In genomic region chr1:215569987-215570824, GRCh38 we compare ENCODE assay signal across 9 cellular contexts. TPM values are rescaled to one million over a fixed set of nuclear protein-coding genes. Genes with fewer than 3 reads are reported as not detected.
A peak's percentile ranks its signal among the peaks of the same experiment; 100 is the strongest.
DNase-seq lines count a peak whose midpoint lies in the region; ATAC-seq, FAIRE-seq and TF ChIP-seq lines count a peak whose summit lies in the region.
"Had no signal": no experiment of that assay in that cellular context is flagged by ENCODE, and none has a peak within 500 bp of the region (broad histone marks: within the 10 kb centered on the region; RNA-seq: fewer than 3 reads in every experiment).

No MANE protein-coding gene starts in this region.

- no TSS peak for BruUV-seq in K562 (replicated peaks; lab: Mats Ljungman, UMichigan)

- peak overlapping the region; percentile 97 for H3K27ac Mint-ChIP-seq in mesothelial cell of epicardium
- no peak overlapping the region for H3K27ac Mint-ChIP-seq in activated CD4-positive, alpha-beta memory T cell treated with anti-CD3 and anti-CD28 coated beads, Interleukin-2, amount 10 ng/mL, durations not matched to agents 7 days and 5 days
- H3K27ac Mint-ChIP-seq: T-helper 1 cell treated with Interleukin-12 subunit alpha and Interleukin-12 subunit beta and Interleukin-4 antibody, amounts not matched to agents 30 μg/mL and 1 μg/mL, for 36 hours had no signal

- H3K79me2 ChIP-seq in K562 (ENCODE audit: control insufficient read depth, insufficient read depth, low read length), result peaks cover 84% of the 10 kb centered on the region

- peaks cover 3% of the 10 kb centered on the region for H3K36me3 Mint-ChIP-seq in mesothelial cell of epicardium
- H3K36me3 Mint-ChIP-seq in activated CD4-positive, alpha-beta memory T cell treated with anti-CD3 and anti-CD28 coated beads, Interleukin-2, amount 10 ng/mL, durations not matched to agents 7 days and 5 days (ENCODE audit: low read depth), result no peaks in the 10 kb centered on the region

- H3K4me1 ChIP-seq in BLaER1 (peaks cover 39% of the 10 kb centered on the region), K562 (replicated peaks in 1 of 2; ENCODE audit: control insufficient read depth in 2 of 2, insufficient read depth in 2 of 2, low read length in 2 of 2) (peaks cover 13 to 19% of the 10 kb centered on the region in 2 experiments; a peak in 3 of 5 replicates)

- H3K9me3 Mint-ChIP-seq in mesothelial cell of epicardium, result no peaks in the 10 kb centered on the region
- H3K9me3 Mint-ChIP-seq in activated CD4-positive, alpha-beta memory T cell treated with anti-CD3 and anti-CD28 coated beads, Interleukin-2, amount 10 ng/mL, durations not matched to agents 7 days and 5 days, result no peaks in the 10 kb centered on the region
- H3K9me3 Mint-ChIP-seq: T-helper 1 cell treated with Interleukin-12 subunit alpha and Interleukin-12 subunit beta and Interleukin-4 antibody, amounts not matched to agents 30 μg/mL and 1 μg/mL, for 36 hours had no signal

- H3K27me3 Mint-ChIP-seq in mesothelial cell of epicardium (ENCODE audit: low read depth), result no peaks in the 10 kb centered on the region
- peaks cover 25% of the 10 kb centered on the region for H3K27me3 Mint-ChIP-seq in activated CD4-positive, alpha-beta memory T cell treated with anti-CD3 and anti-CD28 coated beads, Interleukin-2, amount 10 ng/mL, durations not matched to agents 7 days and 5 days

- H3K9me3 ChIP-seq in BLaER1 (no peaks in the 10 kb centered on the region), K562 (replicated peaks; ENCODE audit: control insufficient read depth, insufficient read depth, low read depth, low read length) (no peaks in the 10 kb centered on the region)

- H3K4me1 Mint-ChIP-seq in mesothelial cell of epicardium, result peaks cover 46% of the 10 kb centered on the region
- peaks cover 25% of the 10 kb centered on the region for H3K4me1 Mint-ChIP-seq in activated CD4-positive, alpha-beta memory T cell treated with anti-CD3 and anti-CD28 coated beads, Interleukin-2, amount 10 ng/mL, durations not matched to agents 7 days and 5 days

- H3K4me3 ChIP-seq in BLaER1 (no peak overlapping the region), K562 (peak overlapping the region; percentile 84)

- peaks cover 64% of the 10 kb centered on the region for H4K20me1 ChIP-seq in BLaER1
- H4K20me1 ChIP-seq in K562 (replicated peaks; ENCODE audit: control insufficient read depth, insufficient read depth, low read length), result no peaks in the 10 kb centered on the region

- peak; percentile 4 for ATAC-seq in K562
- ATAC-seq in GM21381 (IDR thresholded peaks at IDR 0.05; ENCODE audit: unreplicated experiment), result no peak

- H2AFZ ChIP-seq in K562 (ENCODE audit: low read depth, low read length), result peak overlapping the region; percentile 56

- H3K4me2 ChIP-seq in BLaER1, result peak overlapping the region; percentile 69
- peak overlapping the region; percentile 99 for H3K4me2 ChIP-seq in K562 (ENCODE audit: insufficient read depth, low read length)

- no peak for TF ChIP-seq EP300 in K562 (IDR thresholded peaks at IDR 0.05; ENCODE audit: low read length)

- peak; percentile 85 for DNase-seq in HT-29 (ENCODE audit: low spot score)
- DNase-seq in K562 (ENCODE audit: extremely low read depth in 1 of 4, low spot score in 3 of 4), result peak in 1 of 4 experiments; percentile 24
- DNase-seq in mesothelial cell of epicardium (ENCODE audit: low spot score in 2 of 2, unreplicated experiment in 2 of 2), result no peak
- no peak for DNase-seq in activated CD4-positive, alpha-beta memory T cell treated with anti-CD3 and anti-CD28 coated beads, Interleukin-2, amount 10 ng/mL, durations not matched to agents 7 days and 5 days
- DNase-seq in NOMO-1 (lab: John Stamatoyannopoulos, UW; ENCODE audit: unreplicated experiment in 2 of 2), result no peak
- DNase-seq in NCI-H187 treated with DMSO at 0.1 percent for 48 hours (lab: John Stamatoyannopoulos, UW), result no peak

- H3K9ac ChIP-seq in BLaER1, result no peak overlapping the region
- H3K9ac ChIP-seq in K562 (ENCODE audit: insufficient read depth in 1 of 2, low read depth in 2 of 2, low read length in 2 of 2), result peak overlapping the region in 1 of 2 experiments; percentile 83; a peak in 2 of 4 replicates

- TF ChIP-seq CTCF in K562 (IDR thresholded peaks at IDR 0.05 in 2 of 3, conservative IDR thresholded peaks at IDR 0.05 in 1 of 3; ENCODE audit: insufficient read depth in 2 of 3, low read depth in 1 of 3, low read length in 3 of 3) (no peak), mesothelial cell of epicardium (IDR thresholded peaks at IDR 0.05; ENCODE audit: unreplicated experiment) (no peak)

- no peak for TF ChIP-seq POLR2A in K562 (conservative IDR thresholded peaks at IDR 0.05)

- POLR2A ChIA-PET in K562 (lab: Yijun Ruan, JAX), result interaction anchor here (0.8 kb wide), 1 partner anchor 19 kb away, joined by 4 read pairs; no protein-coding TSS in a partner anchor
- POLR2A ChIA-PET in activated CD4-positive, alpha-beta memory T cell treated with anti-CD3 and anti-CD28 coated beads, Interleukin-2, amount 10 ng/mL, durations not matched to agents 7 days and 5 days (lab: Charles Lee), result no interaction called here

- H3K36me3 ChIP-seq in BLaER1 (peaks cover 6% of the 10 kb centered on the region; the same call in 1 of the 2 replicates), K562 (ENCODE audit: control insufficient read depth, insufficient read depth, low read length) (peaks cover 7% of the 10 kb centered on the region; the same call in 2 of the 3 replicates)

- intact Hi-C loops in K562 (cut with micrococcal nuclease), result loop anchor here (2.0 to 5.0 kb wide), 2 partner anchors 27 to 1288 kb away; partner anchors contain the start of gene SMYD2

- CTCF ChIA-PET in K562 (lab: Yijun Ruan, JAX; ENCODE audit: low intra/inter-chr PET ratio), result no interaction called here
- CTCF ChIA-PET in activated CD4-positive, alpha-beta memory T cell treated with anti-CD3 and anti-CD28 coated beads, Interleukin-2, amount 10 ng/mL, durations not matched to agents 7 days and 5 days (lab: Charles Lee), result interaction anchor here (0.7 kb wide), 1 partner anchor 967 kb away, joined by 4 read pairs; no protein-coding TSS in a partner anchor

- H3K27me3 ChIP-seq in BLaER1 (no peaks in the 10 kb centered on the region), K562 (ENCODE audit: control insufficient read depth in 2 of 2, insufficient read depth in 2 of 2, low read length in 2 of 2) (no peaks in the 10 kb centered on the region)

- 7% methylated on average over 3 of the region's 3 CpGs for WGBS in K562 (ENCODE audit: insufficient coverage, low coverage, missing lambda C conversion rate)

- peak overlapping the region; percentile 87 for H3K4me3 Mint-ChIP-seq in mesothelial cell of epicardium
- no peak overlapping the region for H3K4me3 Mint-ChIP-seq in activated CD4-positive, alpha-beta memory T cell treated with anti-CD3 and anti-CD28 coated beads, Interleukin-2, amount 10 ng/mL, durations not matched to agents 7 days and 5 days
- H3K4me3 Mint-ChIP-seq: T-helper 1 cell treated with Interleukin-12 subunit alpha and Interleukin-12 subunit beta and Interleukin-4 antibody, amounts not matched to agents 30 μg/mL and 1 μg/mL, for 36 hours had no signal

- in situ Hi-C loops in K562 (cut with MboI), result no loop called here

- no peak for TF ChIP-seq RAD21 in K562 (CRISPR knock-in tag; conservative IDR thresholded peaks at IDR 0.05 in 1 of 2, IDR thresholded peaks at IDR 0.05 in 1 of 2)

- H3K27ac ChIP-seq in BLaER1, result no peak overlapping the region
- peak overlapping the region; percentile 82 for H3K27ac ChIP-seq in K562 (ENCODE audit: extremely low read depth, low read depth, low read length)

- FAIRE-seq in K562 (lab: Jason Lieb, UNC), result no peak

- H3K9me1 ChIP-seq in K562 (ENCODE audit: control insufficient read depth, insufficient read depth, low read length), result no peaks in the 10 kb centered on the region

TF ChIP-seq in K562, 482 proteins besides CTCF, POLR2A, EP300 and RAD21 (continues in another document):
- TF ChIP-seq ZNF263 (CRISPR knock-in tag; IDR thresholded peaks at IDR 0.05; ENCODE audit: borderline replicate concordance), result no peak
- TF ChIP-seq ARNT (IDR thresholded peaks at IDR 0.05), result no peak
- TF ChIP-seq ZNF311 (CRISPR knock-in tag; IDR thresholded peaks at IDR 0.05), result no peak
- no peak for TF ChIP-seq ID3 (CRISPR knock-in tag; IDR thresholded peaks at IDR 0.05)
- 0 out of 2 replicates have a peak, but pooled peaks have one; percentile 24 for TF ChIP-seq ID3 (tag; IDR thresholded peaks at IDR 0.05)
- TF ChIP-seq NFE2L1 (tag; IDR thresholded peaks at IDR 0.05; ENCODE audit: borderline replicate concordance, low read depth), result no peak

RNA-seq across cellular contexts. Expression of gene KCTD3, which starts 3.1 kb away (rescaled TPM):
- 19.8 and 20.8 TPM in 2 replicates for total RNA-seq in HT-29 (2014; rRNA removed; shearing (Covaris generic))
- 38.4 and 84.2 TPM in 2 replicates for total RNA-seq in K562 (2011; cell fraction: chromatin; rRNA removed; ENCODE audit: low replicate concordance)
- total RNA-seq in K562 (2011; cell fraction: nucleolus; rRNA removed), result 15.7 and 21.7 TPM in 2 replicates
- total RNA-seq in K562 (2011; cell fraction: nucleoplasm; rRNA removed), result 36.2 and 40.0 TPM in 2 replicates
- total RNA-seq in K562 (2014; rRNA removed) (29.7 and 33.5 TPM in 2 replicates), K562 (2014; rRNA removed; fragmentation: Illumina TruSeq; extraction: Trizol) (53.1 and 59.2 TPM in 2 replicates), K562 (2015; rRNA removed; fragmentation: Illumina TruSeq; extraction: Trizol) (44.2 and 44.3 TPM in 2 replicates), K562 (2021) (43.3 and 48.3 TPM in 2 replicates), mesothelial cell of epicardium (49.2 to 52.3 TPM (median 50.5 TPM) in 3 replicates)
- polyA plus RNA-seq in K562 (2011; rRNA removed) (67.6 and 77.1 TPM in 2 replicates), K562 (2014; fragmentation: Illumina TruSeq; extraction: Trizol) (45.7 and 49.4 TPM in 2 replicates), K562 (2014; fragmentation: Nextera tagmentation; extraction: Ambion mirVana) (10 to 100 TPM; 12.8 to 18.2 TPM), K562 (2014; rRNA removed) (34.1 and 35.3 TPM in 2 replicates)
- 31.7 and 37.5 TPM in 2 replicates for polyA plus RNA-seq in K562 (2011; cell fraction: cytosol; rRNA removed)
- 60.9 and 85.8 TPM in 2 replicates for polyA plus RNA-seq in K562 (2011; cell fraction: nucleus; rRNA removed)
- 19.2 and 28.5 TPM in 2 replicates for polyA plus RNA-seq in K562 (2012)
- 147 and 156 TPM in 2 replicates for polyA minus RNA-seq in K562 (2011; rRNA and poly(A)+ RNA removed)
- polyA minus RNA-seq in K562 (2011; cell fraction: cytosol; rRNA and poly(A)+ RNA removed), result 42.2 and 49.9 TPM in 2 replicates
- polyA minus RNA-seq in K562 (2011; cell fraction: nucleus; rRNA and poly(A)+ RNA removed), result 33.0 and 65.3 TPM in 2 replicates
- total RNA-seq in activated CD4-positive, alpha-beta memory T cell treated with anti-CD3 and anti-CD28 coated beads, Interleukin-2, amount 10 ng/mL, durations not matched to agents 7 days and 5 days, result 1 to 10 TPM; 3.4 TPM
